In genomic region chr17:63476494-63476856, GRCh38 we compare ENCODE assay signal across 8 cellular contexts. TPM values are rescaled to one million over a fixed set of nuclear protein-coding genes. Genes with fewer than 3 reads are reported as not detected.
DNase-seq lines count a peak whose midpoint lies in the region; ATAC-seq, FAIRE-seq and TF ChIP-seq lines count a peak whose summit lies in the region.

No MANE protein-coding gene starts in this region.

- H3K9me3 ChIP-seq in MM.1S (replicated peaks; ENCODE audit: insufficient read depth, low read length) (no peaks in the 10 kb centered on the region), lower lobe of right lung (no peaks in the 10 kb centered on the region)

- H3K27me3 Mint-ChIP-seq in HFFc6 (ENCODE audit: insufficient read depth) = peaks cover 13% of the 10 kb centered on the region

- peaks cover 78% of the 10 kb centered on the region for H3K27me3 ChIP-seq in MM.1S (replicated peaks; ENCODE audit: insufficient read depth, low read length)
- H3K27me3 ChIP-seq in bronchial epithelial cell (ENCODE audit: control insufficient read depth, insufficient read depth, low read length) = peaks cover 3% of the 10 kb centered on the region
- peaks cover 25% of the 10 kb centered on the region for H3K27me3 ChIP-seq in lower lobe of right lung (ENCODE audit: low read depth)

- peak overlapping the region; percentile 43; the same call in 1 of the 2 replicates for H3K4me2 ChIP-seq in MM.1S (ENCODE audit: low read depth, low read length)

- H3K4me1 ChIP-seq in MM.1S (ENCODE audit: low read length) (0 out of 2 replicates have a peak, but pooled peaks cover 4% of the 10 kb centered on the region), lower lobe of right lung (peaks cover 61% of the 10 kb centered on the region)

- DNase-seq in EL = peak; percentile 29
- DNase-seq in MM.1S = no peak
- DNase-seq in bronchial epithelial cell (ENCODE audit: low read depth) = no peak
- DNase-seq in lower lobe of right lung = no peak
- DNase-seq in HFFc6 = no peak
- no peak for DNase-seq in cerebellum (ENCODE audit: low spot score)

- H4K20me1 ChIP-seq in MM.1S (ENCODE audit: insufficient read depth, low read length) = no peaks in the 10 kb centered on the region

- H3F3A ChIP-seq in MM.1S (ENCODE audit: insufficient read depth, low read length) = no peaks in the 10 kb centered on the region

- intact Hi-C loops in lower lobe of right lung (cut with DNase I) = no loop called here

- H3K27ac Mint-ChIP-seq in HFFc6 = no peak overlapping the region

- no peak overlapping the region for H3K4me3 ChIP-seq in MM.1S (ENCODE audit: low read length)
- H3K4me3 ChIP-seq in bronchial epithelial cell (ENCODE audit: low read depth, low read length) = peak overlapping the region; percentile 18
- H3K4me3 ChIP-seq in lower lobe of right lung = peak overlapping the region; percentile 61

- H3K36me3 ChIP-seq in MM.1S (replicated peaks; ENCODE audit: insufficient read depth, low read length) (no peaks in the 10 kb centered on the region), bronchial epithelial cell (ENCODE audit: control insufficient read depth, insufficient read depth, low read length) (no peaks in the 10 kb centered on the region), lower lobe of right lung (no peaks in the 10 kb centered on the region)

- no peak for FAIRE-seq in bronchial epithelial cell (lab: Jason Lieb, UNC)

- H3K4me3 Mint-ChIP-seq in HFFc6 = no peak overlapping the region

- no peaks in the 10 kb centered on the region for H3K79me2 ChIP-seq in MM.1S (ENCODE audit: low read length)

- ATAC-seq in lower lobe of right lung (peak in 1 of 2 donors; percentile 13), GM19397 (IDR thresholded peaks at IDR 0.05; ENCODE audit: unreplicated experiment) (no peak), HG03196 (IDR thresholded peaks at IDR 0.05; ENCODE audit: unreplicated experiment) (no peak)

- H3K9me3 Mint-ChIP-seq in HFFc6 = no peaks in the 10 kb centered on the region

- TF ChIP-seq CTCF in MM.1S (IDR thresholded peaks at IDR 0.05; ENCODE audit: low read length) = no peak
- TF ChIP-seq CTCF in bronchial epithelial cell (IDR thresholded peaks at IDR 0.05; ENCODE audit: insufficient read depth, low read length, severe bottlenecking) = no peak
- TF ChIP-seq CTCF in lower lobe of right lung (IDR thresholded peaks at IDR 0.05) = no peak
- no peak for TF ChIP-seq CTCF in HFFc6 (IDR thresholded peaks at IDR 0.05)

- H3K9ac ChIP-seq in MM.1S (ENCODE audit: low read length) = no peak overlapping the region

- no peaks in the 10 kb centered on the region for H3K36me3 Mint-ChIP-seq in HFFc6 (ENCODE audit: low read depth)

- H2AFZ ChIP-seq in MM.1S (ENCODE audit: low read length) = no peak overlapping the region

- no peak overlapping the region for H3K27ac ChIP-seq in MM.1S (ENCODE audit: low read length)
- H3K27ac ChIP-seq in lower lobe of right lung = peak overlapping the region; percentile 49

- no peaks in the 10 kb centered on the region for H3K9me2 ChIP-seq in MM.1S (replicated peaks; ENCODE audit: insufficient read depth, low read length)

- H3K4me1 Mint-ChIP-seq in HFFc6 (ENCODE audit: low read depth) = peaks cover 19% of the 10 kb centered on the region

RNA-seq across cellular contexts. Expression of gene ACE, which starts 0.4 kb away (rescaled TPM):
- total RNA-seq in bronchial epithelial cell (0.13 TPM in 1 of 2 replicates, not detected in the other), lower lobe of right lung (90.7 TPM), cerebellum (7.3 TPM)
- total RNA-seq in HFFc6 (2021; fragmentation: NEBNext Ultra II Directional; extraction: Animal tissue kit (Norgen Biotek cat#: 25700)) = 1 to 10 TPM; 1.6 to 2.1 (median 1.7) TPM

RNA-seq across cellular contexts. Expression of gene CYB561, which starts 30.4 kb away (rescaled TPM):
- total RNA-seq in bronchial epithelial cell (24.5 and 30.5 TPM in 2 replicates), lower lobe of right lung (49.9 TPM), cerebellum (19.0 TPM)
- 10 to 100 TPM in 4 of 6 experiments, 1 to 10 TPM in 2; 5.5 to 21.4 (median 15.9) TPM for total RNA-seq in HFFc6 (2021; fragmentation: NEBNext Ultra II Directional; extraction: Animal tissue kit (Norgen Biotek cat#: 25700))

RNA-seq across cellular contexts. Expression of gene KCNH6, which starts 46.7 kb away (rescaled TPM):
- total RNA-seq in bronchial epithelial cell (not detected in 2 replicates), lower lobe of right lung (0.27 TPM), cerebellum (0.27 TPM)
- not detected for total RNA-seq in HFFc6 (2021; fragmentation: NEBNext Ultra II Directional; extraction: Animal tissue kit (Norgen Biotek cat#: 25700))

Comparison
In these comparisons a context has a peak if more than half of its experiments do, and no peak if none do; other contexts are left out.
1. RNA of gene ACE, which starts 0.4 kb away (total RNA-seq): 90.7 TPM in lower lobe of right lung (single experiment); 7.3 TPM in cerebellum (single experiment), 1.6 to 2.1 TPM in HFFc6 and 0.13 TPM in bronchial epithelial cell; every median in the first group is over 10 times any median in the second.